Comparison of ENCODE assay signal across 14 cellular contexts in genomic region chr22:21727159-21727558, GRCh38.
"Had no signal": no experiment of that assay in that cellular context is flagged by ENCODE, and none has a peak within 500 bp of the region (broad histone marks: within the 10 kb centered on the region; RNA-seq: fewer than 3 reads in every experiment).

No MANE protein-coding gene starts in this region.

- DNase-seq: activated CD4-positive, CD25-positive, alpha-beta regulatory T cell; activated gamma-delta T cell; activated T-cell treated with anti-CD3 and anti-CD28 coated beads for 4 hours; brain microvascular endothelial cell; NCI-H1105 treated with DMSO at 0.1 percent for 48 hours; NCI-H1436 treated with DMSO at 0.1 percent for 48 hours; NCI-H187 treated with DMSO at 0.1 percent for 48 hours; NCI-H2081 treated with DMSO at 0.1 percent for 48 hours; NCI-H2227 treated with DMSO at 0.1 percent for 48 hours; NCI-H446 treated with DMSO at 0.1 percent for 48 hours; NCI-H774; Peyer's patch; T-helper 9 cell had no signal

- H3K27ac ChIP-seq: brain microvascular endothelial cell, Peyer's patch had no signal

- H3K27me3 ChIP-seq: Peyer's patch had no signal

- H3K4me3 ChIP-seq: Peyer's patch had no signal

- FAIRE-seq: astrocyte had no signal

- H3K9me3 ChIP-seq: Peyer's patch had no signal

- H3K36me3 ChIP-seq: brain microvascular endothelial cell, Peyer's patch had no signal

- H3K4me1 ChIP-seq: Peyer's patch had no signal
